In the genomic region with DNA sequence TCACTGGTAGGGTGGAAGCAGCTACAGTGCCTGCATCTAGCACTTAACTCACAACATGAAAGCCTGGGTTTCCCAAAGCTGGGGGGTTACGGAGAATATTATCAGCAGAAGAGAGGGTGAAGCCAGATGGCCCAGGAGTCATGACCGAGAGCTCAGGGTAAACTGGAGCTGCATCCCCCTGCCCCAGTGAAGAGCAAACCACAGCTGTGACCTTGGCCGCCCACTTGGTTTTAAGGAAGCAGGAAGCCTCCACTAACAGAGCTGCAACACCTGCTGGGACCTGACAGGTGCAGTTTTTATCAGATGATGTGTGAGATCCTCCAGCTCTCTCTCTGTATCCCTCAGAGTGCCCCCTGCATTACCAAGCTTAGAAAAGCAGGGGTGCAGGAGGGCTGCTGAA, we compare ENCODE assay signal across 15 cellular contexts. TPM values are rescaled to one million over a fixed set of nuclear protein-coding genes. Genes with fewer than 3 reads are reported as not detected.
DNase-seq lines count a peak whose midpoint lies in the region; ATAC-seq and TF ChIP-seq lines count a peak whose summit lies in the region.
"Had no signal": no experiment of that assay in that cellular context is flagged by ENCODE, and none has a peak within 500 bp of the region (broad histone marks: within the 10 kb centered on the region; RNA-seq: fewer than 3 reads in every experiment).

No MANE protein-coding gene starts in this region.

- ATAC-seq in T-cell (replicated peaks in 1 of 4) (no peak), memory B cell (ENCODE audit: low read depth) (no peak), HG03571 (IDR thresholded peaks at IDR 0.05; ENCODE audit: unreplicated experiment) (no peak), HG02798 (IDR thresholded peaks at IDR 0.05; ENCODE audit: poor library complexity, unreplicated experiment) (no peak)

- H3K9me3 Mint-ChIP-seq in MCF 10A (ENCODE audit: unreplicated experiment) = no peaks in the 10 kb centered on the region
- no peaks in the 10 kb centered on the region for H3K9me3 Mint-ChIP-seq in T-cell
- H3K9me3 Mint-ChIP-seq in memory B cell = no peaks in the 10 kb centered on the region
- H3K9me3 Mint-ChIP-seq: neural progenitor cell had no signal

- H3K27ac ChIP-seq in breast epithelium (no peak overlapping the region), prostate gland (no peak overlapping the region), ovary (no peak overlapping the region)
- H3K27ac ChIP-seq: adrenal gland, neural progenitor cell had no signal

- TF ChIP-seq POLR2A in breast epithelium (IDR thresholded peaks at IDR 0.05) (no peak), prostate gland (IDR thresholded peaks at IDR 0.05) (no peak), ovary (IDR thresholded peaks at IDR 0.05) (no peak)

- no TSS peak for BruUV-seq in MCF 10A (replicated peaks; lab: Mats Ljungman, UMichigan)

- H3K36me3 Mint-ChIP-seq in MCF 10A (ENCODE audit: insufficient read depth, unreplicated experiment) (peaks cover 75% of the 10 kb centered on the region), T-cell (peaks cover 36% of the 10 kb centered on the region), memory B cell (peaks cover 29% of the 10 kb centered on the region)

- intact Hi-C loops in MCF 10A (cut with micrococcal nuclease) = loop anchor here (10.0 kb wide), 1 partner anchor 45 kb away; a partner anchor contains a TSS
- intact Hi-C loops in breast epithelium (cut with DNase I; ENCODE audit: low total_unique reads) = no loop called here
- intact Hi-C loops in prostate gland (cut with DNase I) = loop anchor here (10.0 kb wide), 1 partner anchor 255 kb away; no protein-coding TSS in a partner anchor
- intact Hi-C loops in ovary (cut with DNase I) = loop anchor here in 2 of 4 donors (10.0 kb wide), 1 partner anchor 95 kb away; no protein-coding TSS in a partner anchor

- peak overlapping the region; percentile 97 for H3K27ac Mint-ChIP-seq in MCF 10A (ENCODE audit: low read depth, unreplicated experiment)
- peak overlapping the region; percentile 48 to 62 for H3K27ac Mint-ChIP-seq in T-cell
- H3K27ac Mint-ChIP-seq in memory B cell = peak overlapping the region; percentile 35
- H3K27ac Mint-ChIP-seq: neural progenitor cell had no signal

- 93% methylated on average over 3 of the region's 3 CpGs for WGBS in prostate gland
- 85 to 88% (median 86%) methylated on average over 3 of the region's 3 CpGs for WGBS in ovary, 3 donors

- no peaks in the 10 kb centered on the region for H3K4me1 ChIP-seq in breast epithelium
- H3K4me1 ChIP-seq in prostate gland (replicated peaks) = peaks cover 7% of the 10 kb centered on the region
- no peaks in the 10 kb centered on the region for H3K4me1 ChIP-seq in ovary (ENCODE audit: insufficient read depth)
- H3K4me1 ChIP-seq: neural progenitor cell had no signal

- POLR2A ChIA-PET in MCF 10A (lab: Yijun Ruan, JAX) = interaction anchor here (1.0 to 5.7 kb wide), 8 partner anchors 9 to 199 kb away, joined by 3 to 99 read pairs (median 4); a partner anchor contains a TSS
- POLR2A ChIA-PET in T-cell (lab: Charles Lee) = no interaction called here

- H3K27me3 Mint-ChIP-seq in MCF 10A (ENCODE audit: insufficient read depth, unreplicated experiment) = no peaks in the 10 kb centered on the region
- H3K27me3 Mint-ChIP-seq in T-cell = no peaks in the 10 kb centered on the region
- no peaks in the 10 kb centered on the region for H3K27me3 Mint-ChIP-seq in memory B cell
- H3K27me3 Mint-ChIP-seq: activated CD4-positive, alpha-beta T cell treated with anti-CD3 and anti-CD28 coated beads for 36 hours had no signal

- H3K27me3 ChIP-seq in breast epithelium (no peaks in the 10 kb centered on the region), prostate gland (replicated peaks; ENCODE audit: insufficient read depth) (no peaks in the 10 kb centered on the region), ovary (no peaks in the 10 kb centered on the region)
- H3K27me3 ChIP-seq: adrenal gland, neural progenitor cell had no signal

- DNase-seq in MCF 10A (ENCODE audit: unreplicated experiment) = no peak
- DNase-seq in breast epithelium (ENCODE audit: low spot score in 2 of 2) = no peak
- no peak for DNase-seq in T-cell
- DNase-seq in memory B cell (ENCODE audit: low spot score in 2 of 2) = no peak
- no peak for DNase-seq in prostate gland (ENCODE audit: low spot score)
- DNase-seq in ovary = no peak
- DNase-seq: activated CD4-positive, alpha-beta T cell treated with anti-CD3 and anti-CD28 coated beads for 36 hours; adrenal gland; H7; NCI-H2171; OCI-M1; T-helper 1 cell had no signal

- H3K9me3 ChIP-seq in breast epithelium (no peaks in the 10 kb centered on the region), prostate gland (no peaks in the 10 kb centered on the region), ovary (no peaks in the 10 kb centered on the region)
- H3K9me3 ChIP-seq: adrenal gland had no signal

- no peak for TF ChIP-seq EP300 in ovary (IDR thresholded peaks at IDR 0.05)

- H3K4me1 Mint-ChIP-seq in MCF 10A (ENCODE audit: insufficient read depth, unreplicated experiment) (peaks cover 56% of the 10 kb centered on the region), T-cell (peaks cover 21 to 39% (median 30%) of the 10 kb centered on the region in 3 donors), memory B cell (peaks cover 14% of the 10 kb centered on the region)

- H3K4me3 ChIP-seq in breast epithelium (no peak overlapping the region), prostate gland (no peak overlapping the region), ovary (no peak overlapping the region)
- H3K4me3 ChIP-seq: adrenal gland, neural progenitor cell had no signal

- TF ChIP-seq CTCF in MCF 10A (IDR thresholded peaks at IDR 0.05; ENCODE audit: unreplicated experiment) = no peak
- TF ChIP-seq CTCF in breast epithelium (IDR thresholded peaks at IDR 0.05) = no peak
- TF ChIP-seq CTCF in prostate gland (IDR thresholded peaks at IDR 0.05) = no peak
- TF ChIP-seq CTCF in ovary (IDR thresholded peaks at IDR 0.05) = no peak

- H3K36me3 ChIP-seq in breast epithelium (no peaks in the 10 kb centered on the region), prostate gland (no peaks in the 10 kb centered on the region), ovary (no peaks in the 10 kb centered on the region)
- H3K36me3 ChIP-seq: neural progenitor cell had no signal

- CTCF ChIA-PET in MCF 10A (lab: Yijun Ruan, JAX) = interaction anchor here (0.6 to 10.4 kb wide), 8 partner anchors 9 to 251 kb away, joined by 3 to 232 read pairs (median 4); a partner anchor contains a TSS
- CTCF ChIA-PET in T-cell (lab: Charles Lee) = interaction anchor here (1.0 to 1.3 kb wide), 3 partner anchors 9 to 101 kb away, joined by 3 read pairs; no protein-coding TSS in a partner anchor

- H3K4me3 Mint-ChIP-seq in MCF 10A (ENCODE audit: unreplicated experiment) = no peak overlapping the region
- H3K4me3 Mint-ChIP-seq in T-cell = no peak overlapping the region
- no peak overlapping the region for H3K4me3 Mint-ChIP-seq in memory B cell
- H3K4me3 Mint-ChIP-seq: activated CD4-positive, alpha-beta T cell treated with anti-CD3 and anti-CD28 coated beads for 36 hours; neural progenitor cell had no signal

RNA-seq across cellular contexts. Expression of a gene that starts 20.9 kb away (rescaled TPM):
- total RNA-seq in MCF 10A (2022) (25.8 and 26.9 TPM in 2 replicates), breast epithelium (10 to 100 TPM; 19.8 to 34.7 (median 29.0) TPM), T-cell (10 to 100 TPM; 12.8 to 20.3 (median 15.1) TPM), prostate gland (10 to 100 TPM; 15.3 to 27.1 TPM), ovary (10 to 100 TPM; 12.6 to 23.4 (median 14.3) TPM)
- polyA plus RNA-seq in ovary = 10 to 100 TPM in 1 of 2 donors, 1 to 10 TPM in 1; 4.4 to 14.6 TPM

RNA-seq across cellular contexts. Expression of a gene that starts 44.6 kb away (rescaled TPM):
- total RNA-seq in MCF 10A (2022) (2.2 and 3.6 TPM in 2 replicates), breast epithelium (under 1 TPM; 0.59 to 0.98 (median 0.64) TPM), T-cell (1 to 10 TPM; 2.1 to 5.3 (median 2.5) TPM), prostate gland (1 to 10 TPM; 2.6 to 8.9 TPM), ovary (1 to 10 TPM in 6 of 7 donors, under 1 TPM in 1; 0.69 to 3.2 (median 2.0) TPM)
- polyA plus RNA-seq in ovary = 1 to 10 TPM in 1 of 2 donors, under 1 TPM in 1; 0.98 to 1.6 TPM

Comparison
In these comparisons a context has a peak if more than half of its experiments do, and no peak if none do; other contexts are left out.
1. H3K27ac Mint-ChIP-seq: peak in every context shown above with its lines; median percentile 97 in MCF 10A; 55 in T-cell; 35 in memory B cell.